Comparison of ENCODE assay signal across 13 cellular contexts in genomic region chr17:64615025-64615677, GRCh38. TPM values are rescaled to one million over a fixed set of nuclear protein-coding genes. Genes with fewer than 3 reads are reported as not detected.
DNase-seq lines count a peak whose midpoint lies in the region; ATAC-seq and TF ChIP-seq lines count a peak whose summit lies in the region.
"Had no signal": no experiment of that assay in that cellular context is flagged by ENCODE, and none has a peak within 500 bp of the region (broad histone marks: within the 10 kb centered on the region; RNA-seq: fewer than 3 reads in every experiment).

No MANE protein-coding gene starts in this region.

- no peak overlapping the region for H2BK120ac ChIP-seq in mesendoderm (ENCODE audit: low read depth, low read length)

- peak overlapping the region; percentile 86 for H3K27ac Mint-ChIP-seq in central memory CD8-positive, alpha-beta T cell (ENCODE audit: low read depth)
- H3K27ac Mint-ChIP-seq: activated naive CD4-positive, alpha-beta T cell treated with anti-CD3 and anti-CD28 coated beads, Interleukin-2, amount 50 U/mL, for 72 hours had no signal

- H3K27me3 ChIP-seq in ACC112 (ENCODE audit: insufficient read depth, low read length): no peaks in the 10 kb centered on the region
- no peaks in the 10 kb centered on the region for H3K27me3 ChIP-seq in mesendoderm (ENCODE audit: insufficient read depth, low read length, poor library complexity)
- H3K27me3 ChIP-seq: tibial artery had no signal

- H3K27me3 Mint-ChIP-seq in central memory CD8-positive, alpha-beta T cell: no peaks in the 10 kb centered on the region

- H3K27ac ChIP-seq in ACC112 (ENCODE audit: low read depth, low read length) (peak overlapping the region; percentile 22), HEK293 (ENCODE audit: extremely low read depth, low read depth, low read length) (no peak overlapping the region), mesendoderm (ENCODE audit: low read depth, low read length) (no peak overlapping the region)
- H3K27ac ChIP-seq: tibial artery had no signal

- H3K4ac ChIP-seq in mesendoderm (ENCODE audit: low read depth, low read length): no peak overlapping the region

- H3K18ac ChIP-seq in mesendoderm (ENCODE audit: low read length): no peak overlapping the region

- no peak overlapping the region for H3K4me3 Mint-ChIP-seq in central memory CD8-positive, alpha-beta T cell

- no peaks in the 10 kb centered on the region for H3K9me3 Mint-ChIP-seq in central memory CD8-positive, alpha-beta T cell
- H3K9me3 Mint-ChIP-seq: activated naive CD4-positive, alpha-beta T cell treated with anti-CD3 and anti-CD28 coated beads, Interleukin-2, amount 50 U/mL, for 72 hours had no signal

- no CpG with 5 or more reads among the region's 3 CpGs for WGBS in mesendoderm (ENCODE audit: extremely low coverage, insufficient coverage, low lambda C conversion rate)

- no peak overlapping the region for H3K9ac ChIP-seq in mesendoderm (ENCODE audit: low read length)

- CTCF ChIA-PET in HEK293 (lab: Yijun Ruan, JAX): interaction anchor here (0.7 kb wide), 1 partner anchor 11 kb away, joined by 4 read pairs; no protein-coding TSS in a partner anchor

- DNase-seq in central memory CD8-positive, alpha-beta T cell (ENCODE audit: low spot score in 2 of 2): no peak
- peak; percentile 45 for DNase-seq in mesendoderm
- DNase-seq in NOMO-1 treated with dmso at 0.1 percent for 144 hours (lab: John Stamatoyannopoulos, UW; ENCODE audit: unreplicated experiment): no peak
- DNase-seq in RKO (ENCODE audit: low spot score): no peak
- DNase-seq in NCI-H1417 (lab: John Stamatoyannopoulos, UW): no peak
- DNase-seq: AML-193; effector CD8-positive, alpha-beta T cell; hippocampal formation; tibial artery had no signal

- H3K4me2 ChIP-seq in mesendoderm (ENCODE audit: low read length): no peak overlapping the region

- H3K36me3 ChIP-seq in ACC112 (ENCODE audit: insufficient read depth, low read length) (no peaks in the 10 kb centered on the region), HEK293 (ENCODE audit: control insufficient read depth in 2 of 2, insufficient read depth in 1 of 2, low read length in 2 of 2) (no peaks in the 10 kb centered on the region; a peak in 1 of 3 replicates), mesendoderm (ENCODE audit: control insufficient read depth, insufficient read depth, low read length) (no peaks in the 10 kb centered on the region)
- H3K36me3 ChIP-seq: tibial artery had no signal

- no peaks in the 10 kb centered on the region for H3K36me3 Mint-ChIP-seq in central memory CD8-positive, alpha-beta T cell (ENCODE audit: insufficient read depth)
- H3K36me3 Mint-ChIP-seq: activated naive CD4-positive, alpha-beta T cell treated with anti-CD3 and anti-CD28 coated beads, Interleukin-2, amount 50 U/mL, for 72 hours had no signal

- H3K9me3 ChIP-seq in HEK293 (ENCODE audit: control insufficient read depth, insufficient read depth, low read depth, low read length): no peaks in the 10 kb centered on the region
- H3K9me3 ChIP-seq: tibial artery had no signal

- H4K8ac ChIP-seq in mesendoderm (ENCODE audit: low read depth, low read length): no peak overlapping the region

- no peak overlapping the region for H3K56ac ChIP-seq in mesendoderm (ENCODE audit: low read length)

- H3K23ac ChIP-seq in mesendoderm (ENCODE audit: low read length): no peak overlapping the region

- peaks cover 95% of the 10 kb centered on the region for H3K79me2 ChIP-seq in ACC112 (ENCODE audit: control insufficient read depth, insufficient read depth, low read length, unreplicated experiment)
- H3K79me2 ChIP-seq in mesendoderm (ENCODE audit: control insufficient read depth, insufficient read depth, low read length): peaks cover 14% of the 10 kb centered on the region

- H2BK5ac ChIP-seq in mesendoderm (ENCODE audit: low read length): no peak overlapping the region

- POLR2A ChIA-PET in HEK293 (lab: Yijun Ruan, JAX): no interaction called here

- no peak overlapping the region for H2BK15ac ChIP-seq in mesendoderm (replicated peaks; ENCODE audit: low read depth)

- H3K79me1 ChIP-seq in mesendoderm (ENCODE audit: low read length): peaks cover 10% of the 10 kb centered on the region

- H3K4me1 ChIP-seq in ACC112 (ENCODE audit: control insufficient read depth, insufficient read depth, low read length, unreplicated experiment) (peaks cover 48% of the 10 kb centered on the region), HEK293 (ENCODE audit: control insufficient read depth, insufficient read depth, low read length) (peaks cover 31% of the 10 kb centered on the region), mesendoderm (ENCODE audit: control insufficient read depth, low read depth, low read length) (peaks cover 3% of the 10 kb centered on the region)

- ATAC-seq in central memory CD8-positive, alpha-beta T cell (replicated peaks; ENCODE audit: extremely low read depth, poor library complexity, severe bottlenecking): no peak
- no peak for ATAC-seq in GM21423 (IDR thresholded peaks at IDR 0.05; ENCODE audit: unreplicated experiment)
- ATAC-seq: activated naive CD4-positive, alpha-beta T cell treated with anti-CD3 and anti-CD28 coated beads, Interleukin-2, amount 50 U/mL, for 72 hours had no signal

- H4K5ac ChIP-seq in mesendoderm (ENCODE audit: low read length): no peak overlapping the region

- H3K4me1 Mint-ChIP-seq in central memory CD8-positive, alpha-beta T cell: peaks cover 31% of the 10 kb centered on the region

- TF ChIP-seq CTCF in HEK293 (tag by site-specific recombination; IDR thresholded peaks at IDR 0.05): no peak; the same call in 1 of the 2 replicates

- no peak overlapping the region for H2AFZ ChIP-seq in ACC112 (ENCODE audit: low read length, unreplicated experiment)

- no peak overlapping the region for H2AK5ac ChIP-seq in mesendoderm (ENCODE audit: low read length)

- H3K4me3 ChIP-seq in ACC112 (ENCODE audit: low read depth, low read length) (peak overlapping the region; percentile 14; the same call in 1 of the 2 replicates), HEK293 (ENCODE audit: low read depth, low read length) (no peak overlapping the region), mesendoderm (ENCODE audit: low read length) (no peak overlapping the region)
- H3K4me3 ChIP-seq: tibial artery had no signal

TF ChIP-seq in HEK293, 187 proteins besides CTCF, POLR2A, EP300 and RAD21 (continues in another document):
- no peak for TF ChIP-seq ZNF585B (tag by site-specific recombination; IDR thresholded peaks at IDR 0.05)
- TF ChIP-seq, protein P1, sequence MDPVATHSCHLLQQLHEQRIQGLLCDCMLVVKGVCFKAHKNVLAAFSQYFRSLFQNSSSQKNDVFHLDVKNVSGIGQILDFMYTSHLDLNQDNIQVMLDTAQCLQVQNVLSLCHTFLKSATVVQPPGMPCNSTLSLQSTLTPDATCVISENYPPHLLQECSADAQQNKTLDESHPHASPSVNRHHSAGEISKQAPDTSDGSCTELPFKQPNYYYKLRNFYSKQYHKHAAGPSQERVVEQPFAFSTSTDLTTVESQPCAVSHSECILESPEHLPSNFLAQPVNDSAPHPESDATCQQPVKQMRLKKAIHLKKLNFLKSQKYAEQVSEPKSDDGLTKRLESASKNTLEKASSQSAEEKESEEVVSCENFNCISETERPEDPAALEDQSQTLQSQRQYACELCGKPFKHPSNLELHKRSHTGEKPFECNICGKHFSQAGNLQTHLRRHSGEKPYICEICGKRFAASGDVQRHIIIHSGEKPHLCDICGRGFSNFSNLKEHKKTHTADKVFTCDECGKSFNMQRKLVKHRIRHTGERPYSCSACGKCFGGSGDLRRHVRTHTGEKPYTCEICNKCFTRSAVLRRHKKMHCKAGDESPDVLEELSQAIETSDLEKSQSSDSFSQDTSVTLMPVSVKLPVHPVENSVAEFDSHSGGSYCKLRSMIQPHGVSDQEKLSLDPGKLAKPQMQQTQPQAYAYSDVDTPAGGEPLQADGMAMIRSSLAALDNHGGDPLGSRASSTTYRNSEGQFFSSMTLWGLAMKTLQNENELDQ (tag by site-specific recombination; IDR thresholded peaks at IDR 0.05; ENCODE audit: low read depth): no peak
- no peak for TF ChIP-seq SETDB1 (IDR thresholded peaks at IDR 0.05; ENCODE audit: insufficient read length, low read length)
- no peak for TF ChIP-seq ZBTB21 (tag by site-specific recombination; IDR thresholded peaks at IDR 0.05)
- no peak for TF ChIP-seq ZNF501 (tag by site-specific recombination; IDR thresholded peaks at IDR 0.05)
- no peak for TF ChIP-seq SP7 (tag by site-specific recombination; IDR thresholded peaks at IDR 0.05)
- no peak for TF ChIP-seq ZNF221 (tag by site-specific recombination; IDR thresholded peaks at IDR 0.05; ENCODE audit: borderline replicate concordance)
- TF ChIP-seq ZNF416 (tag by site-specific recombination; IDR thresholded peaks at IDR 0.05): no peak
- TF ChIP-seq ZNF350 (tag by site-specific recombination; IDR thresholded peaks at IDR 0.05): no peak
- TF ChIP-seq ZNF600 (tag by site-specific recombination; IDR thresholded peaks at IDR 0.05): peak; percentile 61
- TF ChIP-seq ZNF10 (tag by site-specific recombination; IDR thresholded peaks at IDR 0.05): peak; percentile 44; the same call in 1 of the 2 replicates
- no peak for TF ChIP-seq ZNF473 (tag by site-specific recombination; IDR thresholded peaks at IDR 0.05)
- TF ChIP-seq ZNF280D (tag by site-specific recombination; IDR thresholded peaks at IDR 0.05): no peak

RNA-seq across cellular contexts. Expression of gene SMURF2, which starts 47.0 kb away (rescaled TPM):
- polyA plus RNA-seq in mesendoderm (2013, experiment 1 of 2): 23.1 TPM
- polyA plus RNA-seq in mesendoderm (2013, experiment 2 of 2): 23.3 TPM
